1 cellular context compared by ENCODE assay signal in the genomic region with DNA sequence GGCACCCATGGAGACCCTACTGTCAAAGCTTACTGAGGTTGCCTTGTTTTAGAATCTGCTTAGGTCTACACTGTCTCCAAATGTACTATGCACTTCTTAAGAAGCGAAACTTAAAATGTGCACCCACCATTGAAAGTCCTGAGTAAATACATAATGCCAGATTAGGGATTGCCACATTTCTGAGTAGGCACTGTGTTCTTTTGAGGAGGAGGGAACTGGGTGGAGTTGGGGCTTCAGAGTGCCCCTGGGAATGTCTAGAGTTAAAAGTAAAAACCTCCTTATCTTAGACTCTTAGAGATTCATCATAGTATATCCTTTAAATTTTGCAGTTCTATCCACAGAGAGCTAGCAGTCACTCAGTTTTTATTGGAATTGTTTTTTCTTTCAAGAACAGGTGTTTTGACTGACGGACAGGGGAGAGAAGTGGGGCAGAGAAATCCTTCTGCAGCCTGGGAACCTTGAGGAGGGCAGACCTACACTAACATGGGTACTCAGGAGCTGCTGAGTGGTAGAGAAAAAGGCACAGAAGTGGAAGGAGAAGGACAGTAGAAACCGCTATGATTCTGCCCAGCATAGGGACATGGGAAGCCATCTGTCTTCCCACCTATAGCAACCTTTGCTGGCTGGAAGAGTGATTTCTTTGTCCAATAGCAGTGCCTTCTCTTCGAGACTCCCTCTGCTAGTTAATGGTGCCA.
A peak's percentile ranks its signal among the peaks of the same experiment; 100 is the strongest.
TF ChIP-seq lines count a peak whose summit lies in the region.

No MANE protein-coding gene starts in this region.

TF ChIP-seq in IMR-90, 13 proteins besides CTCF, POLR2A, EP300 and RAD21:
- TF ChIP-seq BHLHE40 (IDR thresholded peaks at IDR 0.05; ENCODE audit: low read depth, low read length), result no peak
- TF ChIP-seq NFE2L2 (IDR thresholded peaks at IDR 0.05; ENCODE audit: low read depth, low read length), result no peak
- no peak for TF ChIP-seq MXI1 (IDR thresholded peaks at IDR 0.05; ENCODE audit: borderline replicate concordance, low read depth, low read length)
- peak; percentile 80 for TF ChIP-seq CEBPB (IDR thresholded peaks at IDR 0.05; ENCODE audit: low read depth, low read length)
